8 cellular contexts compared by ENCODE assay signal in the genomic region with DNA sequence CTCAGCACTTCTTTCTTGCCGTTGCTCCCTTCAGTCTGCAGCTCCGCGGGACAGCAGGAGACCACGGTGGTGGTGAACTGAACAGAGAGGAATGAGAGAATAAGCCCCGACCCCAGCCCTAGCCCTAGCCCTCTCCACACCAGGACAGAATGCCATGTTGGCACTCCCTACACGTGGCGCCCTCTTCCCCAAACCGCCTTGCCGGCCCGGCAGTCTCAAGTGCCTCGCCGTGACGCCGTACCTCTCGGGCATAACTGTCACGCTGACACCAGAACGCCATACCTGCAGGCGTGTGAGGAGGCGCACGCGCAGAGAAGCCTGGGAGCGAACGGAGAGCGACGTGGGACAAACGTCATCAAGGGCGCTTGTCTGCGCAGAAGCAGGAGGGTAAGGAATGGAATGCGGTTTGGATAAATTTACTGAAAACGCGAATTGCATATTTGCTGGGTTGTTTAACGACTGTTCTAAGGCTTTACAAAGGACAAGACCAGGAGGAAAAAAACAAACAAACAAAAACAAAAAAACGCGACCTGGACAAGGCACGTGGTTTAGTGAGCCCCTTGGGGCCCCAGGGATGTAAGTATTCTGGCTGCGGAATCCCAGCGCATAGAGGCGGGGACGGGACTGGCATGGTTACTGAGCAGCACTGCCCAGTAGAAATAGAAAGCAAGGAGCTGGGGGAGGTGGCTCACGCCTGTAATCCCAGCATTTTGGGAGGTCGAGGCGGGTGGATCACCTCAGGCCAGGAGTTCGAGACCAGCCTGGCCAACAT. TPM values are rescaled to one million over a fixed set of nuclear protein-coding genes. Genes with fewer than 3 reads are reported as not detected.
DNase-seq lines count a peak whose midpoint lies in the region; ATAC-seq lines count a peak whose summit lies in the region.

A gene with protein sequence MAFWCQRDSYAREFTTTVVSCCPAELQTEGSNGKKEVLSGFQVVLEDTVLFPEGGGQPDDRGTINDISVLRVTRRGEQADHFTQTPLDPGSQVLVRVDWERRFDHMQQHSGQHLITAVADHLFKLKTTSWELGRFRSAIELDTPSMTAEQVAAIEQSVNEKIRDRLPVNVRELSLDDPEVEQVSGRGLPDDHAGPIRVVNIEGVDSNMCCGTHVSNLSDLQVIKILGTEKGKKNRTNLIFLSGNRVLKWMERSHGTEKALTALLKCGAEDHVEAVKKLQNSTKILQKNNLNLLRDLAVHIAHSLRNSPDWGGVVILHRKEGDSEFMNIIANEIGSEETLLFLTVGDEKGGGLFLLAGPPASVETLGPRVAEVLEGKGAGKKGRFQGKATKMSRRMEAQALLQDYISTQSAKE (minus strand): TSS at position 294 of the 772 bp plus-strand sequence. CDS start 14 bp downstream, at position 280.

- H3K36me3 ChIP-seq in effector memory CD4-positive, alpha-beta T cell (ENCODE audit: control insufficient read depth, insufficient read depth, low read length): peaks cover 16% of the 10 kb centered on the region

- CTCF ChIA-PET in activated CD8-positive, alpha-beta memory T cell treated with anti-CD3 and anti-CD28 coated beads for 36 hours (lab: Charles Lee): interaction anchor here (0.7 kb wide), 1 partner anchor 116 kb away, joined by 4 read pairs; no protein-coding TSS in a partner anchor

- no peaks in the 10 kb centered on the region for H3K27me3 ChIP-seq in effector memory CD4-positive, alpha-beta T cell (replicated peaks; ENCODE audit: control insufficient read depth, insufficient read depth, low read length, poor library complexity, severe bottlenecking)

- POLR2A ChIA-PET in activated CD8-positive, alpha-beta memory T cell treated with anti-CD3 and anti-CD28 coated beads for 36 hours (lab: Charles Lee): interaction anchor here (1.1 kb wide), 1 partner anchor 42 kb away, joined by 4 read pairs; a partner anchor contains a TSS

- peak within 1 kb of the TSS; percentile 55 for H3K4me3 ChIP-seq in effector memory CD4-positive, alpha-beta T cell (ENCODE audit: insufficient read depth, low read depth, low read length, poor library complexity, severe bottlenecking)

- peak; percentile 17 to 90 (median 82) for DNase-seq in C1 segment of cervical spinal cord (lab: John Stamatoyannopoulos, UW)
- DNase-seq in HT1080 (ENCODE audit: low read depth): peak; percentile 88
- peak; percentile 85 to 89 for DNase-seq in NOMO-1 (lab: John Stamatoyannopoulos, UW; ENCODE audit: unreplicated experiment in 2 of 2)
- DNase-seq in effector memory CD4-positive, alpha-beta T cell: peak; percentile 80 to 85 (median 83)
- peak; percentile 93 for DNase-seq in medulla oblongata (ENCODE audit: extremely low spot score)
- peak; percentile 82 to 88 (median 84) for DNase-seq in stimulated activated CD4-positive, alpha-beta T cell treated with anti-CD3 and anti-CD28 coated beads, TNF-alpha, amount 100 ng/mL, for 48 hours (ENCODE audit: low read depth in 3 of 3)

- H3K27ac ChIP-seq in effector memory CD4-positive, alpha-beta T cell (ENCODE audit: insufficient read depth, low read length, poor library complexity, severe bottlenecking): peak within 1 kb of the TSS; percentile 65

- ATAC-seq in GM19463 (IDR thresholded peaks at IDR 0.05; ENCODE audit: unreplicated experiment): peak; percentile 76

- peaks cover 3% of the 10 kb centered on the region for H3K4me1 ChIP-seq in effector memory CD4-positive, alpha-beta T cell (ENCODE audit: control insufficient read depth, insufficient read depth, low read length, poor library complexity, severe bottlenecking)

- H3K9me3 ChIP-seq in effector memory CD4-positive, alpha-beta T cell (ENCODE audit: control insufficient read depth, low read length): no peaks in the 10 kb centered on the region

RNA-seq across cellular contexts. Expression of the gene that starts here (rescaled TPM):
- total RNA-seq in HT1080 (2014; rRNA removed; shearing (Covaris generic)): 25.2 and 29.2 TPM in 2 replicates
- polyA plus RNA-seq in HT1080 (2015; cell fraction: cytosol; rRNA removed): 28.9 and 32.2 TPM in 2 replicates
- 49.7 and 57.6 TPM in 2 replicates for polyA plus RNA-seq in HT1080 (2015; cell fraction: nucleus; rRNA removed)
- 10 to 100 TPM; 88.5 to 95.4 TPM for total RNA-seq in activated CD8-positive, alpha-beta memory T cell treated with anti-CD3 and anti-CD28 coated beads for 36 hours

Comparison
In these comparisons a context has a peak if more than half of its experiments do, and no peak if none do; other contexts are left out.
1. Peak in every context shown above with its lines: DNase-seq, ATAC-seq, H3K4me3 ChIP-seq and H3K27ac ChIP-seq.